ENCODE assay signal across 21 cellular contexts in genomic region chr3:176757440-176757839, GRCh38.
"Had no signal": no experiment of that assay in that cellular context is flagged by ENCODE, and none has a peak within 500 bp of the region (broad histone marks: within the 10 kb centered on the region; RNA-seq: fewer than 3 reads in every experiment).

No MANE protein-coding gene starts in this region.

- H3K36me3 Mint-ChIP-seq: activated naive CD8-positive, alpha-beta T cell treated with anti-CD3 and anti-CD28 coated beads, Interleukin-2, amount 10 ng/mL, durations not matched to agents 7 days and 5 days had no signal

- DNase-seq: activated CD4-positive, alpha-beta T cell treated with anti-CD3 and anti-CD28 coated beads for 4 hours; activated CD8-positive, alpha-beta memory T cell treated with anti-CD3 and anti-CD28 coated beads, Interleukin-2, amount 50 U/mL, for 4 hours; activated CD8-positive, alpha-beta T cell treated with anti-CD3 and anti-CD28 coated beads for 36 hours; activated naive CD4-positive, alpha-beta T cell treated with anti-CD3 and anti-CD28 coated beads, Interleukin-2, amount 50 U/mL, for 16 hours; activated naive CD8-positive, alpha-beta T cell treated with anti-CD3 and anti-CD28 coated beads, Interleukin-2, amount 10 ng/mL, durations not matched to agents 7 days and 5 days; adrenal gland; anterior cingulate cortex; cerebellar nuclear complex; MG63; NCI-H1105; NCI-H1436; NCI-H1694 treated with DMSO at 0.1 percent for 48 hours; NCI-H2029 treated with DMSO at 0.1 percent for 48 hours; NCI-H345; NCI-H510A; NCI-H69; SHP77 had no signal

- H3K9me3 ChIP-seq: adrenal gland, MG63, SJSA1 had no signal

- H3K27ac ChIP-seq: adrenal gland, SJSA1 had no signal

- H3K4me1 ChIP-seq: adrenal gland, SJSA1 had no signal

- H3K4me1 Mint-ChIP-seq: activated naive CD8-positive, alpha-beta T cell treated with anti-CD3 and anti-CD28 coated beads, Interleukin-2, amount 10 ng/mL, durations not matched to agents 7 days and 5 days had no signal

- H3K9me3 Mint-ChIP-seq: activated CD8-positive, alpha-beta T cell treated with anti-CD3 and anti-CD28 coated beads for 36 hours; activated naive CD8-positive, alpha-beta T cell treated with anti-CD3 and anti-CD28 coated beads, Interleukin-2, amount 10 ng/mL, durations not matched to agents 7 days and 5 days; T-helper 1 cell treated with Interleukin-12 subunit alpha and Interleukin-12 subunit beta and Interleukin-4 antibody, amounts not matched to agents 30 μg/mL and 1 μg/mL, for 36 hours had no signal

- H3K36me3 ChIP-seq: adrenal gland, MG63, SJSA1 had no signal

- H3K27ac Mint-ChIP-seq: activated CD8-positive, alpha-beta T cell treated with anti-CD3 and anti-CD28 coated beads for 36 hours; activated naive CD8-positive, alpha-beta T cell treated with anti-CD3 and anti-CD28 coated beads, Interleukin-2, amount 10 ng/mL, durations not matched to agents 7 days and 5 days; T-helper 1 cell treated with Interleukin-12 subunit alpha and Interleukin-12 subunit beta and Interleukin-4 antibody, amounts not matched to agents 30 μg/mL and 1 μg/mL, for 36 hours had no signal

- H3K27me3 Mint-ChIP-seq: activated CD8-positive, alpha-beta T cell treated with anti-CD3 and anti-CD28 coated beads for 36 hours; activated naive CD8-positive, alpha-beta T cell treated with anti-CD3 and anti-CD28 coated beads, Interleukin-2, amount 10 ng/mL, durations not matched to agents 7 days and 5 days had no signal

- H3K4me3 Mint-ChIP-seq: activated CD8-positive, alpha-beta T cell treated with anti-CD3 and anti-CD28 coated beads for 36 hours; activated naive CD8-positive, alpha-beta T cell treated with anti-CD3 and anti-CD28 coated beads, Interleukin-2, amount 10 ng/mL, durations not matched to agents 7 days and 5 days; T-helper 1 cell treated with Interleukin-12 subunit alpha and Interleukin-12 subunit beta and Interleukin-4 antibody, amounts not matched to agents 30 μg/mL and 1 μg/mL, for 36 hours had no signal

- ATAC-seq: activated CD4-positive, CD25-positive, alpha-beta regulatory T cell treated with anti-CD3 and anti-CD28 coated beads, Interleukin-2, amount 50 U/mL, for 24 hours; activated CD8-positive, alpha-beta T cell treated with anti-CD3 and anti-CD28 coated beads for 36 hours; SK-N-SH treated with all-trans-retinoic acid at 6 μM for 48 hours had no signal

- H3K27me3 ChIP-seq: adrenal gland, MG63, SJSA1 had no signal

- H3K4me3 ChIP-seq: adrenal gland, MG63, SJSA1 had no signal
